1 cellular context compared by ENCODE assay signal in genomic region chr5:84816160-84816559, GRCh38.
TF ChIP-seq lines count a peak whose summit lies in the region.

No MANE protein-coding gene starts in this region.

TF ChIP-seq in HEK293, 187 proteins besides CTCF, POLR2A, EP300 and RAD21 (continued from another document):
- peak; percentile 72 for TF ChIP-seq PRDM6 (tag by site-specific recombination; IDR thresholded peaks at IDR 0.05)
- TF ChIP-seq ZNF175 (tag by site-specific recombination; IDR thresholded peaks at IDR 0.05): no peak
- TF ChIP-seq ZNF184 (tag by site-specific recombination; IDR thresholded peaks at IDR 0.05): no peak
- TF ChIP-seq ZBTB44 (tag by site-specific recombination; IDR thresholded peaks at IDR 0.05): peak; percentile 76; the same call in 1 of the 2 replicates
- no peak for TF ChIP-seq ZNF660 (tag by site-specific recombination; IDR thresholded peaks at IDR 0.05)
- TF ChIP-seq ZNF513 (tag by site-specific recombination; IDR thresholded peaks at IDR 0.05): peak; percentile 58; the same call in 1 of the 2 replicates
- TF ChIP-seq ZNF16 (tag by site-specific recombination; IDR thresholded peaks at IDR 0.05; ENCODE audit: low read depth): no peak
- TF ChIP-seq KLF16 (tag by site-specific recombination; IDR thresholded peaks at IDR 0.05): no peak
- TF ChIP-seq FEZF1 (tag by site-specific recombination; IDR thresholded peaks at IDR 0.05): peak; percentile 68
- TF ChIP-seq ZBTB17 (tag by site-specific recombination; IDR thresholded peaks at IDR 0.05): no peak
- no peak for TF ChIP-seq ZNF555 (tag by site-specific recombination; conservative IDR thresholded peaks at IDR 0.05)
- no peak for TF ChIP-seq ZNF366 (tag by site-specific recombination; conservative IDR thresholded peaks at IDR 0.05)
